Comparison of ENCODE assay signal across 1 cellular context in genomic region chr3:126967386-126967785, GRCh38.
A peak's percentile ranks its signal among the peaks of the same experiment; 100 is the strongest.
TF ChIP-seq lines count a peak whose summit lies in the region.

No MANE protein-coding gene starts in this region.

TF ChIP-seq in K562, 482 proteins besides CTCF, POLR2A, EP300 and RAD21:
- TF ChIP-seq, protein P1, sequence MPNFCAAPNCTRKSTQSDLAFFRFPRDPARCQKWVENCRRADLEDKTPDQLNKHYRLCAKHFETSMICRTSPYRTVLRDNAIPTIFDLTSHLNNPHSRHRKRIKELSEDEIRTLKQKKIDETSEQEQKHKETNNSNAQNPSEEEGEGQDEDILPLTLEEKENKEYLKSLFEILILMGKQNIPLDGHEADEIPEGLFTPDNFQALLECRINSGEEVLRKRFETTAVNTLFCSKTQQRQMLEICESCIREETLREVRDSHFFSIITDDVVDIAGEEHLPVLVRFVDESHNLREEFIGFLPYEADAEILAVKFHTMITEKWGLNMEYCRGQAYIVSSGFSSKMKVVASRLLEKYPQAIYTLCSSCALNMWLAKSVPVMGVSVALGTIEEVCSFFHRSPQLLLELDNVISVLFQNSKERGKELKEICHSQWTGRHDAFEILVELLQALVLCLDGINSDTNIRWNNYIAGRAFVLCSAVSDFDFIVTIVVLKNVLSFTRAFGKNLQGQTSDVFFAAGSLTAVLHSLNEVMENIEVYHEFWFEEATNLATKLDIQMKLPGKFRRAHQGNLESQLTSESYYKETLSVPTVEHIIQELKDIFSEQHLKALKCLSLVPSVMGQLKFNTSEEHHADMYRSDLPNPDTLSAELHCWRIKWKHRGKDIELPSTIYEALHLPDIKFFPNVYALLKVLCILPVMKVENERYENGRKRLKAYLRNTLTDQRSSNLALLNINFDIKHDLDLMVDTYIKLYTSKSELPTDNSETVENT (CRISPR knock-in tag; IDR thresholded peaks at IDR 0.05) = no peak
- TF ChIP-seq EGR1 (conservative IDR thresholded peaks at IDR 0.05) = peak; percentile 40
